Comparison of ENCODE assay signal across 8 cellular contexts in the genomic region with DNA sequence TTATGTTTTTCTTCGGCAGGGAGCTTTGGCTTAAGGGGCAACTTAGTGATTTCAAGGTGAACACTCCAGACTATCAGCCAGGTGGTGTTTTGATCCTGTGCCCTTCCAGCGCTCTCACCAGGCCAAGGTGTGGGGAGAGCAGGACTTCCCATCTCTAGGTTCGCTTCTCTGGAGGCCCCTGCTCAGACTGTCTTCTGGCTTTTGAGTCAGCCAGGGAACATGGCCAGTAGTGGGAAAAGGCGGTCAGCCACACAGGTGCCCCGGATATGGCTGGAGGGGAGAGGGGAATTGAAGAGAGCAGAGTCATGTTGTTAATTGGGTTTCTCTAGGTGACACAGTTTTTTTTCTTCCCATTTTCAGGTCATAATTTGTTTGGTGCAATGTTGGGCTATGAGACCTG. TPM values are rescaled to one million over a fixed set of nuclear protein-coding genes. Genes with fewer than 3 reads are reported as not detected.
A peak's percentile ranks its signal among the peaks of the same experiment; 100 is the strongest.
DNase-seq lines count a peak whose midpoint lies in the region; ATAC-seq, FAIRE-seq and TF ChIP-seq lines count a peak whose summit lies in the region.

No MANE protein-coding gene starts in this region.

- H3K36me3 Mint-ChIP-seq in T-helper 2 cell treated with Interferon-gamma antibody and Interleukin-4, amounts not matched to agents 5 μg/mL and 100 μg/mL, for 36 hours (ENCODE audit: low read depth): peaks cover 11% of the 10 kb centered on the region
- peaks cover 3% of the 10 kb centered on the region for H3K36me3 Mint-ChIP-seq in activated naive CD8-positive, alpha-beta T cell treated with anti-CD3 and anti-CD28 coated beads for 36 hours

- peak overlapping the region; percentile 70 for H3K27ac Mint-ChIP-seq in T-helper 2 cell treated with Interferon-gamma antibody and Interleukin-4, amounts not matched to agents 5 μg/mL and 100 μg/mL, for 36 hours
- no peak overlapping the region for H3K27ac Mint-ChIP-seq in activated naive CD8-positive, alpha-beta T cell treated with anti-CD3 and anti-CD28 coated beads for 36 hours

- no peaks in the 10 kb centered on the region for H3K9me3 Mint-ChIP-seq in T-helper 2 cell treated with Interferon-gamma antibody and Interleukin-4, amounts not matched to agents 5 μg/mL and 100 μg/mL, for 36 hours
- no peaks in the 10 kb centered on the region for H3K9me3 Mint-ChIP-seq in activated naive CD8-positive, alpha-beta T cell treated with anti-CD3 and anti-CD28 coated beads for 36 hours

- peaks cover 5% of the 10 kb centered on the region for H3K9me1 ChIP-seq in keratinocyte (ENCODE audit: control insufficient read depth, extremely low read depth, insufficient read depth, low read length)

- POLR2A ChIA-PET in HEK293T (lab: Yijun Ruan, JAX): interaction anchor here (0.8 to 2.3 kb wide), 3 partner anchors 9 to 47 kb away, joined by 3 to 12 read pairs (median 3); a partner anchor contains a TSS

- H2AFZ ChIP-seq in keratinocyte (ENCODE audit: control insufficient read depth, low read length): no peak overlapping the region

- H3K79me2 ChIP-seq in keratinocyte (ENCODE audit: control insufficient read depth, insufficient read depth, low read length): peaks cover 61% of the 10 kb centered on the region

- peak overlapping the region; percentile 100 for H3K4me2 ChIP-seq in keratinocyte (ENCODE audit: control insufficient read depth, extremely low read depth, insufficient read depth, low read depth, low read length)

- dilution Hi-C loops in keratinocyte (cut with MboI; ENCODE audit: extremely low pct_ligation_motif_present, low sequenced_read_pairs): no loop called here

- H3K4me1 ChIP-seq in keratinocyte (ENCODE audit: control insufficient read depth, extremely low read depth, insufficient read depth, low read length): peaks cover 33% of the 10 kb centered on the region
- peaks cover 19% of the 10 kb centered on the region for H3K4me1 ChIP-seq in stomach smooth muscle (ENCODE audit: control insufficient read depth, insufficient read depth, low read length)

- no peaks in the 10 kb centered on the region for H3K27me3 Mint-ChIP-seq in T-helper 2 cell treated with Interferon-gamma antibody and Interleukin-4, amounts not matched to agents 5 μg/mL and 100 μg/mL, for 36 hours (ENCODE audit: low read depth)
- H3K27me3 Mint-ChIP-seq in activated naive CD8-positive, alpha-beta T cell treated with anti-CD3 and anti-CD28 coated beads for 36 hours: no peaks in the 10 kb centered on the region

- H3K36me3 ChIP-seq in keratinocyte (ENCODE audit: control insufficient read depth in 2 of 2, extremely low read depth in 1 of 2, insufficient read depth in 2 of 2, low read length in 2 of 2) (peaks cover 8 to 22% of the 10 kb centered on the region in 2 experiments), stomach smooth muscle (ENCODE audit: control insufficient read depth in 2 of 2, insufficient read depth in 2 of 2, low read length in 2 of 2) (no peaks in the 10 kb centered on the region)

- no peak for FAIRE-seq in keratinocyte (lab: Jason Lieb, UNC)

- peak overlapping the region; percentile 86 for H3K9ac ChIP-seq in keratinocyte (ENCODE audit: control insufficient read depth, extremely low read depth, insufficient read depth, low read length)
- no peak overlapping the region for H3K9ac ChIP-seq in stomach smooth muscle (ENCODE audit: low read length in 2 of 2)

- CTCF ChIA-PET in HEK293T (lab: Yijun Ruan, JAX): no interaction called here

- TF ChIP-seq CTCF in keratinocyte (optimal IDR thresholded peaks at IDR 0.05 in 1 of 3, IDR thresholded peaks at IDR 0.05 in 1 of 3, conservative IDR thresholded peaks at IDR 0.05 in 1 of 3; ENCODE audit: extremely low read depth in 1 of 3, insufficient read depth in 2 of 3, low read length in 3 of 3): no peak

- H3K4me3 Mint-ChIP-seq in T-helper 2 cell treated with Interferon-gamma antibody and Interleukin-4, amounts not matched to agents 5 μg/mL and 100 μg/mL, for 36 hours: peak overlapping the region; percentile 95
- H3K4me3 Mint-ChIP-seq in activated naive CD8-positive, alpha-beta T cell treated with anti-CD3 and anti-CD28 coated beads for 36 hours: peak overlapping the region; percentile 92

- peaks cover 39% of the 10 kb centered on the region for H3K4me1 Mint-ChIP-seq in T-helper 2 cell treated with Interferon-gamma antibody and Interleukin-4, amounts not matched to agents 5 μg/mL and 100 μg/mL, for 36 hours (ENCODE audit: low read depth)
- peaks cover 36% of the 10 kb centered on the region for H3K4me1 Mint-ChIP-seq in activated naive CD8-positive, alpha-beta T cell treated with anti-CD3 and anti-CD28 coated beads for 36 hours

- DNase-seq in T-helper 2 cell treated with Interferon-gamma antibody and Interleukin-4, amounts not matched to agents 5 μg/mL and 100 μg/mL, for 36 hours (ENCODE audit: low spot score): no peak
- DNase-seq in T-helper 2 cell (no peak), keratinocyte (ENCODE audit: low read depth, low spot score) (no peak), NCI-H187 treated with DMSO at 0.1 percent for 48 hours (lab: John Stamatoyannopoulos, UW) (no peak), HEK293T (ENCODE audit: extremely low spot score) (no peak)
- no peak for DNase-seq in activated naive CD8-positive, alpha-beta T cell treated with anti-CD3 and anti-CD28 coated beads for 36 hours

- H3K4me3 ChIP-seq in keratinocyte (ENCODE audit: control insufficient read depth in 2 of 3, extremely low read depth in 1 of 3, insufficient read depth in 2 of 3, low read depth in 1 of 3, low read length in 3 of 3) (peak overlapping the region; percentile 98 to 99 (median 99)), stomach smooth muscle (ENCODE audit: low read length in 2 of 2) (peak overlapping the region; percentile 72 to 82)

- ATAC-seq in GM21786 (IDR thresholded peaks at IDR 0.05; ENCODE audit: unreplicated experiment): no peak

- peaks cover 6% of the 10 kb centered on the region for H4K20me1 ChIP-seq in keratinocyte (ENCODE audit: control insufficient read depth, extremely low read depth, insufficient read depth, low read length)

- H3K27me3 ChIP-seq in keratinocyte (ENCODE audit: control insufficient read depth, extremely low read depth, insufficient read depth, low read length): no peaks in the 10 kb centered on the region
- H3K27me3 ChIP-seq in stomach smooth muscle (ENCODE audit: control insufficient read depth in 1 of 2, insufficient read depth in 2 of 2, low read length in 2 of 2): no peaks in the 10 kb centered on the region

- H3K9me3 ChIP-seq in keratinocyte (ENCODE audit: control insufficient read depth, low read depth, low read length) (no peaks in the 10 kb centered on the region), stomach smooth muscle (ENCODE audit: control insufficient read depth in 2 of 2, low read length in 2 of 2) (no peaks in the 10 kb centered on the region)

- H3K27ac ChIP-seq in keratinocyte (ENCODE audit: control insufficient read depth, insufficient read depth, low read length) (peak overlapping the region; percentile 81), stomach smooth muscle (ENCODE audit: low read length) (peak overlapping the region; percentile 31)

RNA-seq across cellular contexts. Expression of a gene that starts 1.5 kb away (rescaled TPM):
- 10 to 100 TPM; 34.7 to 37.7 TPM for total RNA-seq in activated naive CD8-positive, alpha-beta T cell treated with anti-CD3 and anti-CD28 coated beads for 36 hours
- 82.8 to 101 TPM (median 93.7 TPM) in 3 replicates for polyA plus RNA-seq in keratinocyte
- polyA plus RNA-seq in keratinocyte (2011; ENCODE audit: low read depth): 113 TPM
- 60.9 and 66.3 TPM in 2 replicates for polyA plus RNA-seq in keratinocyte (2011; cell fraction: cytosol; rRNA removed)
- 451 and 562 TPM in 2 replicates for polyA plus RNA-seq in keratinocyte (2011; cell fraction: nucleus; rRNA removed)
- polyA plus RNA-seq in keratinocyte (2012; ENCODE audit: low replicate concordance): 92.2 and 154 TPM in 2 replicates
- polyA minus RNA-seq in keratinocyte: 137 to 232 TPM (median 209 TPM) in 3 replicates
- 63.5 TPM for polyA minus RNA-seq in keratinocyte (2011; cell fraction: cytosol; rRNA and poly(A)+ RNA removed)
- 113 and 158 TPM in 2 replicates for polyA minus RNA-seq in keratinocyte (2011; cell fraction: nucleus; rRNA and poly(A)+ RNA removed)

RNA-seq across cellular contexts. Expression of a gene that starts 27.7 kb away (rescaled TPM):
- total RNA-seq in activated naive CD8-positive, alpha-beta T cell treated with anti-CD3 and anti-CD28 coated beads for 36 hours: 1 to 10 TPM; 4.2 to 5.4 TPM
- 27.9 to 48.6 TPM (median 33.3 TPM) in 3 replicates for polyA plus RNA-seq in keratinocyte
- 95.5 TPM for polyA plus RNA-seq in keratinocyte (2011; ENCODE audit: low read depth)
- polyA plus RNA-seq in keratinocyte (2011; cell fraction: cytosol; rRNA removed): 14.8 and 22.0 TPM in 2 replicates
- polyA plus RNA-seq in keratinocyte (2011; cell fraction: nucleus; rRNA removed): 88.1 and 92.1 TPM in 2 replicates
- polyA plus RNA-seq in keratinocyte (2012; ENCODE audit: low replicate concordance): 25.4 and 50.3 TPM in 2 replicates
- 46.1 to 62.1 TPM (median 51.1 TPM) in 3 replicates for polyA minus RNA-seq in keratinocyte
- polyA minus RNA-seq in keratinocyte (2011; cell fraction: cytosol; rRNA and poly(A)+ RNA removed): 33.8 TPM
- polyA minus RNA-seq in keratinocyte (2011; cell fraction: nucleus; rRNA and poly(A)+ RNA removed): 40.4 and 48.3 TPM in 2 replicates

RNA-seq across cellular contexts. Expression of a gene that starts 38.7 kb away (rescaled TPM):
- 100 to 1,000 TPM; 146 to 154 TPM for total RNA-seq in activated naive CD8-positive, alpha-beta T cell treated with anti-CD3 and anti-CD28 coated beads for 36 hours
- 191 to 245 TPM (median 225 TPM) in 3 replicates for polyA plus RNA-seq in keratinocyte
- 34.8 TPM for polyA plus RNA-seq in keratinocyte (2011; ENCODE audit: low read depth)
- 178 and 187 TPM in 2 replicates for polyA plus RNA-seq in keratinocyte (2011; cell fraction: cytosol; rRNA removed)
- 103 and 115 TPM in 2 replicates for polyA plus RNA-seq in keratinocyte (2011; cell fraction: nucleus; rRNA removed)
- polyA plus RNA-seq in keratinocyte (2012; ENCODE audit: low replicate concordance): 157 and 212 TPM in 2 replicates
- polyA minus RNA-seq in keratinocyte: 186 to 219 TPM (median 217 TPM) in 3 replicates
- 127 TPM for polyA minus RNA-seq in keratinocyte (2011; cell fraction: cytosol; rRNA and poly(A)+ RNA removed)
- 24.3 and 32.3 TPM in 2 replicates for polyA minus RNA-seq in keratinocyte (2011; cell fraction: nucleus; rRNA and poly(A)+ RNA removed)

RNA-seq across cellular contexts. Expression of a gene that starts 45.9 kb away (rescaled TPM):
- not detected for total RNA-seq in activated naive CD8-positive, alpha-beta T cell treated with anti-CD3 and anti-CD28 coated beads for 36 hours
- polyA plus RNA-seq in keratinocyte: not detected in 3 replicates
- not detected for polyA plus RNA-seq in keratinocyte (2011; ENCODE audit: low read depth)
- not detected in 2 replicates for polyA plus RNA-seq in keratinocyte (2011; cell fraction: cytosol; rRNA removed)
- not detected in 2 replicates for polyA plus RNA-seq in keratinocyte (2011; cell fraction: nucleus; rRNA removed)
- 0.18 and 0.28 TPM in 2 replicates for polyA plus RNA-seq in keratinocyte (2012; ENCODE audit: low replicate concordance)
- not detected in 3 replicates for polyA minus RNA-seq in keratinocyte
- polyA minus RNA-seq in keratinocyte (2011; cell fraction: cytosol; rRNA and poly(A)+ RNA removed): not detected
- polyA minus RNA-seq in keratinocyte (2011; cell fraction: nucleus; rRNA and poly(A)+ RNA removed): not detected in 2 replicates
